Comparison of ENCODE assay signal across 1 cellular context in the genomic region with DNA sequence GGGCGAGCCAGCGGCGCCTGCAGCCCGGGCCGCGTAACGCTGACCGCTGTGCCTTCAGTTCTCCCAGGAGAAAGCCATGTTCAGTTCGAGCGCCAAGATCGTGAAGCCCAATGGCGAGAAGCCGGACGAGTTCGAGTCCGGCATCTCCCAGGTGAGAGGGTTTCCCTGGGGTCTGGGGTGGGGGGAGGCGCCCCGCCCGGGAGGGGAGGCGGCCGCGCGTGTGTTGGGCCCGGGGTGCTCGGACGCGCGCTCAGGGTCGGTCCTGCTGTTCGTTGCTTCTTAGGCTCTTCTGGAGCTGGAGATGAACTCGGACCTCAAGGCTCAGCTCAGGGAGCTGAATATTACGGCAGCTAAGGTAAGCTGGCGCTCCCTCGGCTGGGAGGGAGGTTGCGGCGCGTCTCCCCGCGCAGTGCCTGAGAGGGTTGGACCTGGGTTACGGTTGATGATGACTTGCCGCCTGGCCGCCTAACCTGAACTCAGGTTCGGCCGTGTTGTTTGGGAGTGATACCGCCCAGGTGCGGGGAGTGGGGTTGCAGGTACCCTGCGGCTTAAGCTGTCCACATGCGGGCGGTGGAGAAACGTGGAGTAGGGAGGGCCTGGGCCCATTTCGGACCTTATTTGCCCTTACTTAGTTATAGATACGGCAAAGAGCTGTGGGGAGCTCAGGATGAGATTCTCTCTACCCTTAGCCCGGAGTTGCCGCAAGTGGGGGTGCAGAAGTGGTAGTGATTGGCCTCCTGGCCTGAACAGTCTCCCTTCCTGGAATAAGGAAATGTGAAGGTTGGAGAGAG.
TF ChIP-seq lines count a peak whose summit lies in the region.

No MANE protein-coding gene starts in this region.

TF ChIP-seq in H1, 55 proteins besides CTCF, POLR2A, EP300 and RAD21:
- 0 out of 2 replicates have a peak, but pooled peaks have one; percentile 51 for TF ChIP-seq POLR2AphosphoS5 (IDR thresholded peaks at IDR 0.05; ENCODE audit: low read depth, low read length)
- no peak for TF ChIP-seq KDM1A (IDR thresholded peaks at IDR 0.05; ENCODE audit: borderline replicate concordance, low read length)
